ENCODE assay signal across 20 cellular contexts in the genomic region with DNA sequence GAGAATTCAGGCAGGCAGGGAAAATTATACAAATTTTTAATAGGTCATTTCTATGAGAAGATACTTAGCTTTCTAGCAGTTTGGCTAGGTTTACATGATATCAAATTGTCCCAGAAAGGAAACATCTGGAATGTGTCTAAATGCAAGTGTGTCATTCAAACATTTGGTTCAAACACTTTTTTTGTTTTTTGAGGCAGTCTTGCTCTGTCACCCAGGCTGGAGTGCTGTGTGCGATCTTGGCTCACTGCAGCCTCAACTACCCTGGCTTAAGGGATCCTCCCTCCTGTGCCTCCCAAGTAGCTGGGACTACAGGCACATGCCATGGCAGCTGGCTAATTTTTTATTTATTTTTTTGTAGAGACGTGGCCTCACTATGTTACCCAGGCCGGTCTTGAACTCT. TPM values are rescaled to one million over a fixed set of nuclear protein-coding genes. Genes with fewer than 3 reads are reported as not detected.
DNase-seq lines count a peak whose midpoint lies in the region; ATAC-seq, FAIRE-seq and TF ChIP-seq lines count a peak whose summit lies in the region.
"Had no signal": no experiment of that assay in that cellular context is flagged by ENCODE, and none has a peak within 500 bp of the region (broad histone marks: within the 10 kb centered on the region; RNA-seq: fewer than 3 reads in every experiment).

No MANE protein-coding gene starts in this region.

- H2AFZ ChIP-seq in fibroblast of lung (ENCODE audit: low read length), result peak overlapping the region; percentile 80

- H3K27me3 ChIP-seq in Peyer's patch (no peaks in the 10 kb centered on the region), fibroblast of lung (ENCODE audit: control insufficient read depth, insufficient read depth, low read length) (no peaks in the 10 kb centered on the region), mesendoderm (ENCODE audit: insufficient read depth, low read length, poor library complexity) (no peaks in the 10 kb centered on the region), subcutaneous abdominal adipose tissue (ENCODE audit: control insufficient read depth in 5 of 5, insufficient read depth in 4 of 5, low read length in 5 of 5) (no peaks in the 10 kb centered on the region)
- H3K27me3 ChIP-seq: neutrophil had no signal

- no peak overlapping the region for H4K5ac ChIP-seq in mesendoderm (ENCODE audit: low read length)

- H3K4me1 ChIP-seq in Peyer's patch (peaks cover 0 to 6% (median 0%) of the 10 kb centered on the region in 4 donors), fibroblast of lung (ENCODE audit: control insufficient read depth, extremely low read depth, insufficient read depth, low read length) (peaks cover 6% of the 10 kb centered on the region), mesendoderm (ENCODE audit: control insufficient read depth, low read depth, low read length) (no peaks in the 10 kb centered on the region), subcutaneous abdominal adipose tissue (ENCODE audit: control insufficient read depth in 5 of 5, insufficient read depth in 5 of 5, low read length in 5 of 5) (peaks cover 0 to 49% (median 21%) of the 10 kb centered on the region in 5 donors)

- H3K18ac ChIP-seq in mesendoderm (ENCODE audit: low read length), result no peak overlapping the region

- H2BK15ac ChIP-seq in mesendoderm (replicated peaks; ENCODE audit: low read depth), result no peak overlapping the region

- H2BK120ac ChIP-seq in mesendoderm (ENCODE audit: low read depth, low read length), result no peak overlapping the region

- no peaks in the 10 kb centered on the region for H3K79me2 ChIP-seq in fibroblast of lung (ENCODE audit: control insufficient read depth, insufficient read depth, low read length)
- H3K79me2 ChIP-seq in mesendoderm (ENCODE audit: control insufficient read depth, insufficient read depth, low read length), result no peaks in the 10 kb centered on the region

- H3K9ac ChIP-seq in fibroblast of lung (ENCODE audit: insufficient read depth, low read length) (no peak overlapping the region), mesendoderm (ENCODE audit: low read length) (no peak overlapping the region), subcutaneous abdominal adipose tissue (ENCODE audit: low read length in 5 of 5) (no peak overlapping the region)

- H4K8ac ChIP-seq in mesendoderm (ENCODE audit: low read depth, low read length), result no peak overlapping the region

- no peak overlapping the region for H2AK5ac ChIP-seq in mesendoderm (ENCODE audit: low read length)

- FAIRE-seq in D721Med (lab: Jason Lieb, UNC), result no peak
- FAIRE-seq: RCC 7860 had no signal

- no peak overlapping the region for H3K4me2 ChIP-seq in fibroblast of lung (ENCODE audit: extremely low read depth, insufficient read depth, low read length)
- H3K4me2 ChIP-seq in mesendoderm (ENCODE audit: low read length), result no peak overlapping the region
- H3K4me2 ChIP-seq: GM23338 had no signal

- DNase-seq in Peyer's patch, result no peak
- DNase-seq in fibroblast of lung (ENCODE audit: low read depth in 2 of 2), result peak in 1 of 2 donors; percentile 24
- no peak for DNase-seq in mesendoderm
- DNase-seq in D721Med (ENCODE audit: insufficient read length, low spot score), result no peak
- DNase-seq in NCI-H128 (lab: John Stamatoyannopoulos, UW; ENCODE audit: unreplicated experiment), result no peak
- DNase-seq: activated CD4-positive, alpha-beta T cell treated with anti-CD3 and anti-CD28 coated beads, Interleukin-2, amount 10 ng/mL, durations not matched to agents 7 days and 5 days; activated CD8-positive, alpha-beta memory T cell treated with anti-CD3 and anti-CD28 coated beads, Interleukin-2, amount 10 ng/mL, durations not matched to agents 7 days and 5 days; activated naive CD8-positive, alpha-beta T cell treated with anti-CD3 and anti-CD28 coated beads for 36 hours; C1 segment of cervical spinal cord; left colon; NCI-H1048; NCI-H446 treated with DMSO at 0.1 percent for 48 hours; T-helper 17 cell had no signal

- H3K4ac ChIP-seq in mesendoderm (ENCODE audit: low read depth, low read length), result no peak overlapping the region

- no peaks in the 10 kb centered on the region for H3K79me1 ChIP-seq in mesendoderm (ENCODE audit: low read length)

- H3K36me3 ChIP-seq in Peyer's patch, result peaks cover 0 to 10% (median 0%) of the 10 kb centered on the region in 3 donors
- H3K36me3 ChIP-seq in fibroblast of lung (ENCODE audit: control insufficient read depth, insufficient read depth, low read length), result no peaks in the 10 kb centered on the region
- no peaks in the 10 kb centered on the region for H3K36me3 ChIP-seq in mesendoderm (ENCODE audit: control insufficient read depth, insufficient read depth, low read length)
- H3K36me3 ChIP-seq in subcutaneous abdominal adipose tissue (ENCODE audit: control insufficient read depth in 5 of 5, insufficient read depth in 5 of 5, low read length in 5 of 5), result peaks cover 0 to 17% (median 7%) of the 10 kb centered on the region in 5 donors
- H3K36me3 ChIP-seq: neutrophil had no signal

- WGBS in mesendoderm (ENCODE audit: extremely low coverage, insufficient coverage, low lambda C conversion rate), result no CpG with 5 or more reads among the region's 3 CpGs

- no peaks in the 10 kb centered on the region for H3K9me3 ChIP-seq in Peyer's patch
- no peaks in the 10 kb centered on the region for H3K9me3 ChIP-seq in fibroblast of lung (ENCODE audit: control insufficient read depth, insufficient read depth, low read depth, low read length)
- no peaks in the 10 kb centered on the region for H3K9me3 ChIP-seq in subcutaneous abdominal adipose tissue (ENCODE audit: control insufficient read depth in 5 of 5, low read length in 5 of 5)
- H3K9me3 ChIP-seq: neutrophil had no signal

- no peak for TF ChIP-seq POLR2A in Peyer's patch (IDR thresholded peaks at IDR 0.05)

- no peak overlapping the region for H3K23ac ChIP-seq in mesendoderm (ENCODE audit: low read length)

- H3K27ac ChIP-seq in Peyer's patch, result peak overlapping the region in 3 of 4 donors; percentile 5 to 67 (median 11)
- H3K27ac ChIP-seq in fibroblast of lung (ENCODE audit: insufficient read depth, low read length), result peak overlapping the region; percentile 37
- H3K27ac ChIP-seq in mesendoderm (ENCODE audit: low read depth, low read length), result no peak overlapping the region
- H3K27ac ChIP-seq in subcutaneous abdominal adipose tissue (ENCODE audit: low read depth, low read length), result peak overlapping the region; percentile 74
- H3K27ac ChIP-seq: neutrophil had no signal

- TF ChIP-seq CTCF in Peyer's patch (IDR thresholded peaks at IDR 0.05), result no peak
- TF ChIP-seq CTCF in fibroblast of lung (conservative IDR thresholded peaks at IDR 0.05 in 1 of 2, IDR thresholded peaks at IDR 0.05 in 1 of 2; ENCODE audit: low read depth in 1 of 2, low read length in 2 of 2), result no peak
- no peak for TF ChIP-seq CTCF in D721Med (IDR thresholded peaks at IDR 0.05; ENCODE audit: insufficient read depth, missing control alignments)

- ATAC-seq in GM21786 (IDR thresholded peaks at IDR 0.05; ENCODE audit: unreplicated experiment) (no peak), HG03571 (IDR thresholded peaks at IDR 0.05; ENCODE audit: unreplicated experiment) (no peak)
- ATAC-seq: left colon, T-helper 17 cell had no signal

- peak overlapping the region; percentile 34 for H3K56ac ChIP-seq in mesendoderm (ENCODE audit: low read length)

- no peaks in the 10 kb centered on the region for H4K20me1 ChIP-seq in fibroblast of lung (ENCODE audit: control insufficient read depth, extremely low read depth, insufficient read depth, low read length)

- no peak overlapping the region for H3K4me3 ChIP-seq in Peyer's patch
- H3K4me3 ChIP-seq in fibroblast of lung (replicated peaks in 1 of 4; ENCODE audit: control extremely low read depth in 1 of 4, insufficient read depth in 1 of 4, low read depth in 3 of 4, low read length in 4 of 4), result no peak overlapping the region
- H3K4me3 ChIP-seq in mesendoderm (ENCODE audit: low read length), result no peak overlapping the region
- H3K4me3 ChIP-seq in subcutaneous abdominal adipose tissue (ENCODE audit: low read depth in 1 of 5, low read length in 5 of 5), result no peak overlapping the region
- H3K4me3 ChIP-seq: GM23338 had no signal

- H2BK5ac ChIP-seq in mesendoderm (ENCODE audit: low read length), result no peak overlapping the region

RNA-seq across cellular contexts. Expression of gene SPARCL1, which starts 31.6 kb away (rescaled TPM):
- 100 to 1,000 TPM in 3 of 4 donors, 10 to 100 TPM in 1; 37.1 to 120 (median 117) TPM for total RNA-seq in Peyer's patch
- 2.3 and 4.1 TPM in 2 replicates for total RNA-seq in fibroblast of lung
- polyA plus RNA-seq in fibroblast of lung, result 0.64 and 0.70 TPM in 2 replicates
- 0.36 and 0.37 TPM in 2 replicates for polyA plus RNA-seq in fibroblast of lung (2012)
- polyA minus RNA-seq in fibroblast of lung (ENCODE audit: low replicate concordance), result not detected in 2 replicates
- polyA plus RNA-seq in mesendoderm (2013, experiment 1 of 2), result 0.29 TPM
- polyA plus RNA-seq in mesendoderm (2013, experiment 2 of 2), result 0.25 TPM
- total RNA-seq: activated CD4-positive, alpha-beta T cell treated with anti-CD3 and anti-CD28 coated beads, Interleukin-2, amount 10 ng/mL, durations not matched to agents 7 days and 5 days; activated CD8-positive, alpha-beta memory T cell treated with anti-CD3 and anti-CD28 coated beads, Interleukin-2, amount 10 ng/mL, durations not matched to agents 7 days and 5 days; activated naive CD8-positive, alpha-beta T cell treated with anti-CD3 and anti-CD28 coated beads for 36 hours; SK-MEL-5; T-helper 17 cell had no signal
